Comparison of ENCODE assay signal across 1 cellular context in genomic region chr15:49991587-49991986, GRCh38.
TF ChIP-seq lines count a peak whose summit lies in the region.

No MANE protein-coding gene starts in this region.

TF ChIP-seq in IMR-90, 13 proteins besides CTCF, POLR2A, EP300 and RAD21 (continued from another document):
- TF ChIP-seq ELK1 (IDR thresholded peaks at IDR 0.05; ENCODE audit: borderline replicate concordance, low read depth, low read length) (no peak), BHLHE40 (IDR thresholded peaks at IDR 0.05; ENCODE audit: low read depth, low read length) (no peak), SMC3 (IDR thresholded peaks at IDR 0.05; ENCODE audit: low read depth, low read length) (no peak), RCOR1 (IDR thresholded peaks at IDR 0.05; ENCODE audit: insufficient replicate concordance, low read length) (no peak), USF2 (IDR thresholded peaks at IDR 0.05; ENCODE audit: low read depth, low read length) (no peak), MXI1 (IDR thresholded peaks at IDR 0.05; ENCODE audit: borderline replicate concordance, low read depth, low read length) (no peak)
